26 cellular contexts compared by ENCODE assay signal in the genomic region with DNA sequence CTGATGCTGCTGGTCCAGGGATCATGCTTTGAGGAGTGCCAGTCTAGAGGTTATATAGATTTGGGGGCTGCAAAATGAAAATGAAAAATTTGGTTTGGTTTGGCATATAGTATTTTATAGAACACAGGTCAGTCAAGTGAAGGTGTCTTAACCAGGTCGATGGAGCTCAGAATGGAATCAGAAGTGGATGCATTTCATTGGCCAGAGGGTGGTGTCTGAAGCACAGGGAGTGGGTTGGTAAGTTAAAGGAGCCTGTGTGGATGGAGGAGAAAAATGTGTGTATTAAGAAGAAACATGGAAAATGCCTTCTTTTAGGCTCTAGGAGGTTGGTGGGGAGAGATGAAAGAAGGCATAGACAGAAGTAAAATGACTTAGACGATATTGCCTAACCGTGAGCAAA. TPM values are rescaled to one million over a fixed set of nuclear protein-coding genes. Genes with fewer than 3 reads are reported as not detected.
DNase-seq lines count a peak whose midpoint lies in the region; ATAC-seq, FAIRE-seq and TF ChIP-seq lines count a peak whose summit lies in the region.
"Had no signal": no experiment of that assay in that cellular context is flagged by ENCODE, and none has a peak within 500 bp of the region (broad histone marks: within the 10 kb centered on the region; RNA-seq: fewer than 3 reads in every experiment).

No MANE protein-coding gene starts in this region.

- H3K27ac ChIP-seq in DOHH2 (ENCODE audit: low read depth, low read length) (no peak overlapping the region), neural progenitor cell (no peak overlapping the region), substantia nigra (ENCODE audit: low read depth, low read length, poor library complexity, severe bottlenecking) (no peak overlapping the region)
- H3K27ac ChIP-seq: hepatocyte, HL-60, right lobe of liver had no signal

- no peak overlapping the region for H3K4me3 Mint-ChIP-seq in T-helper 17 cell
- no peak overlapping the region for H3K4me3 Mint-ChIP-seq in neural progenitor cell
- H3K4me3 Mint-ChIP-seq: CD8-positive, alpha-beta T cell; central memory CD8-positive, alpha-beta T cell; memory B cell; stimulated activated effector memory CD8-positive, alpha-beta T cell treated with anti-CD3 and anti-CD28 coated beads, Interleukin-12 subunit alpha, Interleukin-12 subunit beta, amount 100 ng/mL, for 72 hours had no signal

- H3K27ac Mint-ChIP-seq in T-helper 17 cell (peak overlapping the region; percentile 76), neural progenitor cell (no peak overlapping the region)
- H3K27ac Mint-ChIP-seq: CD8-positive, alpha-beta T cell; memory B cell; stimulated activated effector memory CD8-positive, alpha-beta T cell treated with anti-CD3 and anti-CD28 coated beads, Interleukin-12 subunit alpha, Interleukin-12 subunit beta, amount 100 ng/mL, for 72 hours had no signal

- H3K9me3 Mint-ChIP-seq in neural progenitor cell: no peaks in the 10 kb centered on the region
- H3K9me3 Mint-ChIP-seq: CD8-positive, alpha-beta T cell; central memory CD8-positive, alpha-beta T cell; memory B cell; stimulated activated effector memory CD8-positive, alpha-beta T cell treated with anti-CD3 and anti-CD28 coated beads, Interleukin-12 subunit alpha, Interleukin-12 subunit beta, amount 100 ng/mL, for 72 hours had no signal

- H2AFZ ChIP-seq in neural progenitor cell (replicated peaks): no peak overlapping the region
- H2AFZ ChIP-seq: hepatocyte had no signal

- H3K4me3 ChIP-seq in DOHH2 (ENCODE audit: low read length) (no peak overlapping the region), neural progenitor cell (no peak overlapping the region)
- H3K4me3 ChIP-seq: hepatocyte, right lobe of liver had no signal

- no peaks in the 10 kb centered on the region for H3K9me3 ChIP-seq in DOHH2 (ENCODE audit: control insufficient read depth, insufficient read depth, low read length)
- no peaks in the 10 kb centered on the region for H3K9me3 ChIP-seq in T-helper 17 cell (ENCODE audit: control insufficient read depth, low read length, poor library complexity, severe bottlenecking)
- no peaks in the 10 kb centered on the region for H3K9me3 ChIP-seq in neural progenitor cell (ENCODE audit: low read depth)
- H3K9me3 ChIP-seq: right lobe of liver had no signal

- DNase-seq in HTR-8/SVneo (ENCODE audit: insufficient read length, low spot score) (no peak), T-helper 17 cell (no peak), neural progenitor cell (ENCODE audit: low spot score) (no peak), substantia nigra (lab: John Stamatoyannopoulos, UW) (no peak), NCI-H1417 treated with DMSO at 0.1 percent for 48 hours (lab: John Stamatoyannopoulos, UW) (no peak)
- DNase-seq: activated CD4-positive, alpha-beta T cell treated with anti-CD3 and anti-CD28 coated beads for 48 hours; activated naive CD4-positive, alpha-beta T cell; activated T-cell treated with anti-CD3 and anti-CD28 coated beads, Interleukin-2, amount 50 U/mL, for 48 hours; CD8-positive, alpha-beta T cell; DMS 273 treated with DMSO at 0.1 percent for 48 hours; NCI-H1105 treated with DMSO at 0.1 percent for 48 hours; NCI-H2081; NCI-H226; NCI-H748 treated with DMSO at 0.1 percent for 48 hours; OCI-M1; right lobe of liver; stimulated activated CD4-positive, alpha-beta T cell treated with anti-CD3 and anti-CD28 coated beads, Interleukin-12 subunit alpha, Interleukin-12 subunit beta, amount 100 ng/mL, for 4 hours; stimulated activated CD4-positive, alpha-beta T cell treated with anti-CD3 and anti-CD28 coated beads, Interleukin-4, amount 100 ng/mL, for 24 hours had no signal

- no peaks in the 10 kb centered on the region for H3K27me3 ChIP-seq in DOHH2 (ENCODE audit: control insufficient read depth, low read length)
- H3K27me3 ChIP-seq in neural progenitor cell: no peaks in the 10 kb centered on the region
- H3K27me3 ChIP-seq: hepatocyte, right lobe of liver had no signal

- H3K36me3 Mint-ChIP-seq in T-helper 17 cell (ENCODE audit: low read depth) (peaks cover 2% of the 10 kb centered on the region), neural progenitor cell (peaks cover 3% of the 10 kb centered on the region)
- H3K36me3 Mint-ChIP-seq: CD8-positive, alpha-beta T cell; memory B cell; stimulated activated effector memory CD8-positive, alpha-beta T cell treated with anti-CD3 and anti-CD28 coated beads, Interleukin-12 subunit alpha, Interleukin-12 subunit beta, amount 100 ng/mL, for 72 hours had no signal

- no peaks in the 10 kb centered on the region for H3K27me3 Mint-ChIP-seq in T-helper 17 cell
- H3K27me3 Mint-ChIP-seq in neural progenitor cell (ENCODE audit: insufficient read depth, low read depth): no peaks in the 10 kb centered on the region
- H3K27me3 Mint-ChIP-seq: central memory CD8-positive, alpha-beta T cell; memory B cell had no signal

- H3K36me3 ChIP-seq in DOHH2 (ENCODE audit: control insufficient read depth, low read length): peaks cover 3% of the 10 kb centered on the region; the same call in 1 of the 2 replicates
- no peaks in the 10 kb centered on the region for H3K36me3 ChIP-seq in neural progenitor cell
- H3K36me3 ChIP-seq: right lobe of liver had no signal

- H3F3A ChIP-seq in DOHH2 (ENCODE audit: control insufficient read depth, insufficient read depth) (no peaks in the 10 kb centered on the region; the same call in 1 of the 2 replicates), neural progenitor cell (ENCODE audit: low read depth) (peaks cover 12% of the 10 kb centered on the region)

- H3K79me2 ChIP-seq in DOHH2 (ENCODE audit: control insufficient read depth, low read length): peaks cover 99% of the 10 kb centered on the region
- H3K79me2 ChIP-seq in neural progenitor cell (ENCODE audit: low read depth): peaks cover 100% of the 10 kb centered on the region

- peaks cover 7% of the 10 kb centered on the region; the same call in 1 of the 2 replicates for H4K20me1 ChIP-seq in DOHH2 (ENCODE audit: control insufficient read depth, insufficient read depth, low read depth, low read length)
- H4K20me1 ChIP-seq in neural progenitor cell (ENCODE audit: low read depth): peaks cover 61% of the 10 kb centered on the region

- H3K4me2 ChIP-seq in DOHH2 (ENCODE audit: low read length) (peak overlapping the region; percentile 11; the same call in 1 of the 2 replicates), neural progenitor cell (peak overlapping the region; percentile 37)
- H3K4me2 ChIP-seq: hepatocyte had no signal

- no peak for ATAC-seq in T-helper 17 cell
- no peak for ATAC-seq in HG02610 (IDR thresholded peaks at IDR 0.05; ENCODE audit: unreplicated experiment)
- ATAC-seq: CD8-positive, alpha-beta T cell; right lobe of liver; stimulated activated effector memory CD8-positive, alpha-beta T cell treated with anti-CD3 and anti-CD28 coated beads, Interleukin-12 subunit alpha, Interleukin-12 subunit beta, amount 100 ng/mL, for 72 hours had no signal

- H3K4me1 ChIP-seq in DOHH2 (ENCODE audit: control insufficient read depth, low read length): peaks cover 60% of the 10 kb centered on the region
- H3K4me1 ChIP-seq in neural progenitor cell: peaks cover 31% of the 10 kb centered on the region
- H3K4me1 ChIP-seq: right lobe of liver had no signal

- TF ChIP-seq CTCF in DOHH2 (IDR thresholded peaks at IDR 0.05; ENCODE audit: low read depth, low read length, poor library complexity, severe bottlenecking) (no peak), neural progenitor cell (IDR thresholded peaks at IDR 0.05) (no peak)

- H3K9ac ChIP-seq in neural progenitor cell: no peak overlapping the region

- H3K9me2 ChIP-seq in DOHH2 (replicated peaks; ENCODE audit: control insufficient read depth, low read length): no peaks in the 10 kb centered on the region

- FAIRE-seq in HTR-8/SVneo (lab: Jason Lieb, UNC): peak; percentile 46
- FAIRE-seq: frontal cortex had no signal

- H3K4me1 Mint-ChIP-seq in T-helper 17 cell: peaks cover 30% of the 10 kb centered on the region
- H3K4me1 Mint-ChIP-seq in neural progenitor cell: peaks cover 18% of the 10 kb centered on the region

RNA-seq across cellular contexts. Expression of a gene that starts 8.6 kb away (rescaled TPM):
- total RNA-seq in T-helper 17 cell (10 to 100 TPM; 12.5 to 13.7 TPM), neural progenitor cell (ENCODE audit: low replicate concordance) (44.6 and 62.3 TPM in 2 replicates)
